ENCODE assay signal across 22 cellular contexts in the genomic region with DNA sequence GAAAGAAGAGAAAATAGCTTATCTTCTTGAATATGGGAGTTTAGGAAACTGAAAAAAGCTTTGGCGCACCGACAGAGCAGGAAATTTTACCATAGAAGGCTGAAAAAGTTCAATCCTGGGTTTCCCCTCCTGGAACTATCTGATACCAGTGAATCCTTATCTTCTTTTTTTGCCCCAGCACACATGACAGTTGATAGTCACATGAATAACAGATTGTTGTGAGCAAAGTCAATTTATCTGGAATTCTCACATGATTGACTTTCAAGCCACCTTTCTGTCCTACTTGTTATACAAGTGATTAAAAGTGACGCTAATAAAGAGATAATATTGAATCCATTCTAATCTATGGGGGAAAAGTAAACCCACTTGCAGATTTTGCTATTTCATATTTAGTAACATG.
"Had no signal": no experiment of that assay in that cellular context is flagged by ENCODE, and none has a peak within 500 bp of the region (broad histone marks: within the 10 kb centered on the region; RNA-seq: fewer than 3 reads in every experiment).

No MANE protein-coding gene starts in this region.

- H3K4me3 Mint-ChIP-seq: dendritic cell treated with granulocyte-macrophage colony-stimulating factor and Interleukin-4, amounts not matched to agents 40 ng/mL and 50 ng/mL, for 4 days; effector memory CD8-positive, alpha-beta T cell; endodermal cell; naive thymus-derived CD4-positive, alpha-beta T cell had no signal

- H3K9me3 ChIP-seq: colonic mucosa, gastroesophageal sphincter, left lung, lower lobe of right lung had no signal

- H3K27me3 ChIP-seq: colonic mucosa, foreskin keratinocyte, gastroesophageal sphincter, heart left ventricle, left lung had no signal

- H3K27ac Mint-ChIP-seq: dendritic cell treated with granulocyte-macrophage colony-stimulating factor and Interleukin-4, amounts not matched to agents 40 ng/mL and 50 ng/mL, for 4 days; effector memory CD8-positive, alpha-beta T cell; endodermal cell; naive thymus-derived CD4-positive, alpha-beta T cell had no signal

- H3K4me3 ChIP-seq: colonic mucosa, gastroesophageal sphincter, heart left ventricle, left lung, lower lobe of right lung had no signal

- H3K9me3 Mint-ChIP-seq: dendritic cell treated with granulocyte-macrophage colony-stimulating factor and Interleukin-4, amounts not matched to agents 40 ng/mL and 50 ng/mL, for 4 days; endodermal cell had no signal

- H3K36me3 ChIP-seq: colonic mucosa, gastroesophageal sphincter, heart left ventricle, left lung, lower lobe of right lung had no signal

- DNase-seq: colonic mucosa; cortex of kidney; effector CD8-positive, alpha-beta T cell; effector memory CD8-positive, alpha-beta T cell; endodermal cell; foreskin keratinocyte; heart left ventricle; hippocampal formation; left cardiac atrium; left lung; left ventricle myocardium superior; lower lobe of right lung; mesenchymal stem cell; midbrain; naive thymus-derived CD4-positive, alpha-beta T cell had no signal

- H3K27ac ChIP-seq: colonic mucosa, epithelial cell of prostate, foreskin keratinocyte, gastroesophageal sphincter, heart left ventricle, left lung, lower lobe of right lung had no signal

- FAIRE-seq: endometrium, frontal cortex, islet of Langerhans, keratinocyte had no signal

- H3K4me1 ChIP-seq: colonic mucosa, foreskin keratinocyte, gastroesophageal sphincter, lower lobe of right lung had no signal
